1 cellular context compared by ENCODE assay signal in the genomic region with DNA sequence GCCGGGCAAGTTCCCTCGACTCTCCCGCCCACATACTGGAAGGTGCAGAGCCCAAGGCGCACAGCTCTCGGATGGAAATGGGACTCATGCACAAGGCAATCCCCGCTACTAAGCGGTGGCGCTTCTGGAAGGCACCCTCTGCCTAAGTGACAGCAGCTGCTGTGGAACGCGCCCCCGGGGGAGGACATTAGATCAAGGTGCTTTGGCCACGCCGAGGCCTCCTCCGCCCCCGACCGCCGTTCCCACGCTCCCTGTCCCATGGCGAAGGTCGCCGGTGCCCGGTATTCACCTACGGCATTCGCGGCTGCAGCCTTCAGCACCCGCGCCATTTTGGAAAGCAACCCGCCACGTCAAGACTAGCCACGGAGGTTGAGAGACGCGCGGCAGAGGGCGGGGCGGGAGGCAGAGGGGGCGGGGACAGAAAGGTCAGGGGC.
A peak's percentile ranks its signal among the peaks of the same experiment; 100 is the strongest.
TF ChIP-seq lines count a peak whose summit lies in the region.

A gene (minus strand): TSS at position 339 of the 434 bp plus-strand sequence. CDS start 10 bp downstream, at position 329.

TF ChIP-seq in HepG2, 621 proteins besides CTCF, POLR2A, EP300 and RAD21 (continued from another document and continues in another):
- TF ChIP-seq NR2F6 (IDR thresholded peaks at IDR 0.05) (no peak), NR2F6 (CRISPR knock-in tag; IDR thresholded peaks at IDR 0.05) (no peak), SP1 (IDR thresholded peaks at IDR 0.05) (no peak), SP1 (CRISPR knock-in tag; IDR thresholded peaks at IDR 0.05) (no peak; the same call in 1 of the 2 replicates), ZFX (CRISPR knock-in tag; IDR thresholded peaks at IDR 0.05; ENCODE audit: low read depth) (no peak), ZNF737 (CRISPR knock-in tag; IDR thresholded peaks at IDR 0.05; ENCODE audit: borderline replicate concordance) (peak; percentile 89; the same call in 1 of the 2 replicates), ZNF446 (CRISPR knock-in tag; IDR thresholded peaks at IDR 0.05) (no peak), ZNF782 (CRISPR knock-in tag; IDR thresholded peaks at IDR 0.05; ENCODE audit: borderline replicate concordance) (peak; percentile 53; the same call in 1 of the 2 replicates), TAF15 (IDR thresholded peaks at IDR 0.05; ENCODE audit: low read depth, low read length, poor library complexity, severe bottlenecking) (no peak), FOXP1 (IDR thresholded peaks at IDR 0.05) (no peak), FOXP1 (CRISPR knock-in tag; IDR thresholded peaks at IDR 0.05) (no peak), CBX1 (IDR thresholded peaks at IDR 0.05; ENCODE audit: low read depth) (no peak), ZNF616 (CRISPR knock-in tag; IDR thresholded peaks at IDR 0.05; ENCODE audit: low read depth) (peak; percentile 54; the same call in 1 of the 2 replicates), GPN1 (CRISPR knock-in tag; IDR thresholded peaks at IDR 0.05; ENCODE audit: borderline replicate concordance) (no peak; the same call in 1 of the 2 replicates), CHD4 (IDR thresholded peaks at IDR 0.05; ENCODE audit: borderline replicate concordance, low read length) (no peak), ZNF101 (CRISPR knock-in tag; IDR thresholded peaks at IDR 0.05; ENCODE audit: borderline replicate concordance, low read depth) (no peak), ZNF670 (CRISPR knock-in tag; IDR thresholded peaks at IDR 0.05; ENCODE audit: borderline replicate concordance) (no peak), MTA1 (CRISPR knock-in tag; IDR thresholded peaks at IDR 0.05; ENCODE audit: borderline replicate concordance) (peak; percentile 62; the same call in 1 of the 2 replicates), ZNF674 (CRISPR knock-in tag; IDR thresholded peaks at IDR 0.05; ENCODE audit: low read depth) (no peak), CEBPG (CRISPR knock-in tag; IDR thresholded peaks at IDR 0.05) (no peak; the same call in 1 of the 2 replicates), ZNF614 (CRISPR knock-in tag; IDR thresholded peaks at IDR 0.05; ENCODE audit: borderline replicate concordance) (peak; percentile 14; the same call in 1 of the 2 replicates)
- TF ChIP-seq, protein P1, sequence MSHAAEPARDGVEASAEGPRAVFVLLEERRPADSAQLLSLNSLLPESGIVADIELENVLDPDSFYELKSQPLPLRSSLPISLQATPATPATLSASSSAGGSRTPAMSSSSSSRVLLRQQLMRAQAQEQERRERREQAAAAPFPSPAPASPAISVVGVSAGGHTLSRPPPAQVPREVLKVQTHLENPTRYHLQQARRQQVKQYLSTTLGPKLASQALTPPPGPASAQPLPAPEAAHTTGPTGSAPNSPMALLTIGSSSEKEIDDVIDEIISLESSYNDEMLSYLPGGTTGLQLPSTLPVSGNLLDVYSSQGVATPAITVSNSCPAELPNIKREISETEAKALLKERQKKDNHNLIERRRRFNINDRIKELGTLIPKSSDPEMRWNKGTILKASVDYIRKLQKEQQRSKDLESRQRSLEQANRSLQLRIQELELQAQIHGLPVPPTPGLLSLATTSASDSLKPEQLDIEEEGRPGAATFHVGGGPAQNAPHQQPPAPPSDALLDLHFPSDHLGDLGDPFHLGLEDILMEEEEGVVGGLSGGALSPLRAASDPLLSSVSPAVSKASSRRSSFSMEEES (CRISPR knock-in tag; IDR thresholded peaks at IDR 0.05): 0 out of 2 replicates have a peak, but pooled peaks have one; percentile 47
- TF ChIP-seq, protein P2, sequence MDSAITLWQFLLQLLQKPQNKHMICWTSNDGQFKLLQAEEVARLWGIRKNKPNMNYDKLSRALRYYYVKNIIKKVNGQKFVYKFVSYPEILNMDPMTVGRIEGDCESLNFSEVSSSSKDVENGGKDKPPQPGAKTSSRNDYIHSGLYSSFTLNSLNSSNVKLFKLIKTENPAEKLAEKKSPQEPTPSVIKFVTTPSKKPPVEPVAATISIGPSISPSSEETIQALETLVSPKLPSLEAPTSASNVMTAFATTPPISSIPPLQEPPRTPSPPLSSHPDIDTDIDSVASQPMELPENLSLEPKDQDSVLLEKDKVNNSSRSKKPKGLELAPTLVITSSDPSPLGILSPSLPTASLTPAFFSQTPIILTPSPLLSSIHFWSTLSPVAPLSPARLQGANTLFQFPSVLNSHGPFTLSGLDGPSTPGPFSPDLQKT (CRISPR knock-in tag; IDR thresholded peaks at IDR 0.05; ENCODE audit: borderline replicate concordance): no peak
- TF ChIP-seq, protein P3, sequence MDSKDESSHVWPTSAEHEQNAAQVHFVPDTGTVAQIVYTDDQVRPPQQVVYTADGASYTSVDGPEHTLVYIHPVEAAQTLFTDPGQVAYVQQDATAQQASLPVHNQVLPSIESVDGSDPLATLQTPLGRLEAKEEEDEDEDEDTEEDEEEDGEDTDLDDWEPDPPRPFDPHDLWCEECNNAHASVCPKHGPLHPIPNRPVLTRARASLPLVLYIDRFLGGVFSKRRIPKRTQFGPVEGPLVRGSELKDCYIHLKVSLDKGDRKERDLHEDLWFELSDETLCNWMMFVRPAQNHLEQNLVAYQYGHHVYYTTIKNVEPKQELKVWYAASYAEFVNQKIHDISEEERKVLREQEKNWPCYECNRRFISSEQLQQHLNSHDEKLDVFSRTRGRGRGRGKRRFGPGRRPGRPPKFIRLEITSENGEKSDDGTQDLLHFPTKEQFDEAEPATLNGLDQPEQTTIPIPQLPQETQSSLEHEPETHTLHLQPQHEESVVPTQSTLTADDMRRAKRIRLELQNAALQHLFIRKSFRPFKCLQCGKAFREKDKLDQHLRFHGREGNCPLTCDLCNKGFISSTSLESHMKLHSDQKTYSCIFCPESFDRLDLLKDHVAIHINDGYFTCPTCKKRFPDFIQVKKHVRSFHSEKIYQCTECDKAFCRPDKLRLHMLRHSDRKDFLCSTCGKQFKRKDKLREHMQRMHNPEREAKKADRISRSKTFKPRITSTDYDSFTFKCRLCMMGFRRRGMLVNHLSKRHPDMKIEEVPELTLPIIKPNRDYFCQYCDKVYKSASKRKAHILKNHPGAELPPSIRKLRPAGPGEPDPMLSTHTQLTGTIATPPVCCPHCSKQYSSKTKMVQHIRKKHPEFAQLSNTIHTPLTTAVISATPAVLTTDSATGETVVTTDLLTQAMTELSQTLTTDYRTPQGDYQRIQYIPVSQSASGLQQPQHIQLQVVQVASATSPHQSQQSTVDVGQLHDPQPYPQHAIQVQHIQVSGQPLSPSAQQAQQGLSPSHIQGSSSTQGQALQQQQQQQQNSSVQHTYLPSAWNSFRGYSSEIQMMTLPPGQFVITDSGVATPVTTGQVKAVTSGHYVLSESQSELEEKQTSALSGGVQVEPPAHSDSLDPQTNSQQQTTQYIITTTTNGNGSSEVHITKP (CRISPR knock-in tag; IDR thresholded peaks at IDR 0.05; ENCODE audit: low read depth): no peak; the same call in 1 of the 2 replicates
- TF ChIP-seq, protein P4, sequence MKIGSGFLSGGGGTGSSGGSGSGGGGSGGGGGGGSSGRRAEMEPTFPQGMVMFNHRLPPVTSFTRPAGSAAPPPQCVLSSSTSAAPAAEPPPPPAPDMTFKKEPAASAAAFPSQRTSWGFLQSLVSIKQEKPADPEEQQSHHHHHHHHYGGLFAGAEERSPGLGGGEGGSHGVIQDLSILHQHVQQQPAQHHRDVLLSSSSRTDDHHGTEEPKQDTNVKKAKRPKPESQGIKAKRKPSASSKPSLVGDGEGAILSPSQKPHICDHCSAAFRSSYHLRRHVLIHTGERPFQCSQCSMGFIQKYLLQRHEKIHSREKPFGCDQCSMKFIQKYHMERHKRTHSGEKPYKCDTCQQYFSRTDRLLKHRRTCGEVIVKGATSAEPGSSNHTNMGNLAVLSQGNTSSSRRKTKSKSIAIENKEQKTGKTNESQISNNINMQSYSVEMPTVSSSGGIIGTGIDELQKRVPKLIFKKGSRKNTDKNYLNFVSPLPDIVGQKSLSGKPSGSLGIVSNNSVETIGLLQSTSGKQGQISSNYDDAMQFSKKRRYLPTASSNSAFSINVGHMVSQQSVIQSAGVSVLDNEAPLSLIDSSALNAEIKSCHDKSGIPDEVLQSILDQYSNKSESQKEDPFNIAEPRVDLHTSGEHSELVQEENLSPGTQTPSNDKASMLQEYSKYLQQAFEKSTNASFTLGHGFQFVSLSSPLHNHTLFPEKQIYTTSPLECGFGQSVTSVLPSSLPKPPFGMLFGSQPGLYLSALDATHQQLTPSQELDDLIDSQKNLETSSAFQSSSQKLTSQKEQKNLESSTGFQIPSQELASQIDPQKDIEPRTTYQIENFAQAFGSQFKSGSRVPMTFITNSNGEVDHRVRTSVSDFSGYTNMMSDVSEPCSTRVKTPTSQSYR (CRISPR knock-in tag; IDR thresholded peaks at IDR 0.05; ENCODE audit: borderline replicate concordance): no peak
- TF ChIP-seq, protein P5, sequence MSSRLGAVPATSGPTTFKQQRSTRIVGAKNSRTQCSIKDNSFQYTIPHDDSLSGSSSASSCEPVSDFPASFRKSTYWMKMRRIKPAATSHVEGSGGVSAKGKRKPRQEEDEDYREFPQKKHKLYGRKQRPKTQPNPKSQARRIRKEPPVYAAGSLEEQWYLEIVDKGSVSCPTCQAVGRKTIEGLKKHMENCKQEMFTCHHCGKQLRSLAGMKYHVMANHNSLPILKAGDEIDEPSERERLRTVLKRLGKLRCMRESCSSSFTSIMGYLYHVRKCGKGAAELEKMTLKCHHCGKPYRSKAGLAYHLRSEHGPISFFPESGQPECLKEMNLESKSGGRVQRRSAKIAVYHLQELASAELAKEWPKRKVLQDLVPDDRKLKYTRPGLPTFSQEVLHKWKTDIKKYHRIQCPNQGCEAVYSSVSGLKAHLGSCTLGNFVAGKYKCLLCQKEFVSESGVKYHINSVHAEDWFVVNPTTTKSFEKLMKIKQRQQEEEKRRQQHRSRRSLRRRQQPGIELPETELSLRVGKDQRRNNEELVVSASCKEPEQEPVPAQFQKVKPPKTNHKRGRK (CRISPR knock-in tag; IDR thresholded peaks at IDR 0.05): no peak; the same call in 1 of the 2 replicates
- TF ChIP-seq, protein P6, sequence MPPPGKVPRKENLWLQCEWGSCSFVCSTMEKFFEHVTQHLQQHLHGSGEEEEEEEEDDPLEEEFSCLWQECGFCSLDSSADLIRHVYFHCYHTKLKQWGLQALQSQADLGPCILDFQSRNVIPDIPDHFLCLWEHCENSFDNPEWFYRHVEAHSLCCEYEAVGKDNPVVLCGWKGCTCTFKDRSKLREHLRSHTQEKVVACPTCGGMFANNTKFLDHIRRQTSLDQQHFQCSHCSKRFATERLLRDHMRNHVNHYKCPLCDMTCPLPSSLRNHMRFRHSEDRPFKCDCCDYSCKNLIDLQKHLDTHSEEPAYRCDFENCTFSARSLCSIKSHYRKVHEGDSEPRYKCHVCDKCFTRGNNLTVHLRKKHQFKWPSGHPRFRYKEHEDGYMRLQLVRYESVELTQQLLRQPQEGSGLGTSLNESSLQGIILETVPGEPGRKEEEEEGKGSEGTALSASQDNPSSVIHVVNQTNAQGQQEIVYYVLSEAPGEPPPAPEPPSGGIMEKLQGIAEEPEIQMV (CRISPR knock-in tag; IDR thresholded peaks at IDR 0.05; ENCODE audit: low read depth): peak; percentile 22; the same call in 1 of the 2 replicates
- TF ChIP-seq, protein P7, sequence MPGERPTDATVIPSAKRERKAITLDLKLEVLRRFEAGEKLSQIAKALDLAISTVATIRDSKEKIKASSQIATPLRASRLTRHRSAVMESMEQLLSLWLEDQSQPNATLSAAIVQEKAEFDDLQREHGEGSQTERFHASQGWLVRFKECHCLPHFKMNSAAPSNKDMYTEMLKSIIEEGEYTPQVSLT (CRISPR knock-in tag; IDR thresholded peaks at IDR 0.05; ENCODE audit: borderline replicate concordance, low read depth): no peak
- TF ChIP-seq, protein P8, sequence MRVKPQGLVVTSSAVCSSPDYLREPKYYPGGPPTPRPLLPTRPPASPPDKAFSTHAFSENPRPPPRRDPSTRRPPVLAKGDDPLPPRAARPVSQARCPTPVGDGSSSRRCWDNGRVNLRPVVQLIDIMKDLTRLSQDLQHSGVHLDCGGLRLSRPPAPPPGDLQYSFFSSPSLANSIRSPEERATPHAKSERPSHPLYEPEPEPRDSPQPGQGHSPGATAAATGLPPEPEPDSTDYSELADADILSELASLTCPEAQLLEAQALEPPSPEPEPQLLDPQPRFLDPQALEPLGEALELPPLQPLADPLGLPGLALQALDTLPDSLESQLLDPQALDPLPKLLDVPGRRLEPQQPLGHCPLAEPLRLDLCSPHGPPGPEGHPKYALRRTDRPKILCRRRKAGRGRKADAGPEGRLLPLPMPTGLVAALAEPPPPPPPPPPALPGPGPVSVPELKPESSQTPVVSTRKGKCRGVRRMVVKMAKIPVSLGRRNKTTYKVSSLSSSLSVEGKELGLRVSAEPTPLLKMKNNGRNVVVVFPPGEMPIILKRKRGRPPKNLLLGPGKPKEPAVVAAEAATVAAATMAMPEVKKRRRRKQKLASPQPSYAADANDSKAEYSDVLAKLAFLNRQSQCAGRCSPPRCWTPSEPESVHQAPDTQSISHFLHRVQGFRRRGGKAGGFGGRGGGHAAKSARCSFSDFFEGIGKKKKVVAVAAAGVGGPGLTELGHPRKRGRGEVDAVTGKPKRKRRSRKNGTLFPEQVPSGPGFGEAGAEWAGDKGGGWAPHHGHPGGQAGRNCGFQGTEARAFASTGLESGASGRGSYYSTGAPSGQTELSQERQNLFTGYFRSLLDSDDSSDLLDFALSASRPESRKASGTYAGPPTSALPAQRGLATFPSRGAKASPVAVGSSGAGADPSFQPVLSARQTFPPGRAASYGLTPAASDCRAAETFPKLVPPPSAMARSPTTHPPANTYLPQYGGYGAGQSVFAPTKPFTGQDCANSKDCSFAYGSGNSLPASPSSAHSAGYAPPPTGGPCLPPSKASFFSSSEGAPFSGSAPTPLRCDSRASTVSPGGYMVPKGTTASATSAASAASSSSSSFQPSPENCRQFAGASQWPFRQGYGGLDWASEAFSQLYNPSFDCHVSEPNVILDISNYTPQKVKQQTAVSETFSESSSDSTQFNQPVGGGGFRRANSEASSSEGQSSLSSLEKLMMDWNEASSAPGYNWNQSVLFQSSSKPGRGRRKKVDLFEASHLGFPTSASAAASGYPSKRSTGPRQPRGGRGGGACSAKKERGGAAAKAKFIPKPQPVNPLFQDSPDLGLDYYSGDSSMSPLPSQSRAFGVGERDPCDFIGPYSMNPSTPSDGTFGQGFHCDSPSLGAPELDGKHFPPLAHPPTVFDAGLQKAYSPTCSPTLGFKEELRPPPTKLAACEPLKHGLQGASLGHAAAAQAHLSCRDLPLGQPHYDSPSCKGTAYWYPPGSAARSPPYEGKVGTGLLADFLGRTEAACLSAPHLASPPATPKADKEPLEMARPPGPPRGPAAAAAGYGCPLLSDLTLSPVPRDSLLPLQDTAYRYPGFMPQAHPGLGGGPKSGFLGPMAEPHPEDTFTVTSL (CRISPR knock-in tag; IDR thresholded peaks at IDR 0.05; ENCODE audit: borderline replicate concordance): peak; percentile 47; the same call in 1 of the 2 replicates
- TF ChIP-seq, protein P9, sequence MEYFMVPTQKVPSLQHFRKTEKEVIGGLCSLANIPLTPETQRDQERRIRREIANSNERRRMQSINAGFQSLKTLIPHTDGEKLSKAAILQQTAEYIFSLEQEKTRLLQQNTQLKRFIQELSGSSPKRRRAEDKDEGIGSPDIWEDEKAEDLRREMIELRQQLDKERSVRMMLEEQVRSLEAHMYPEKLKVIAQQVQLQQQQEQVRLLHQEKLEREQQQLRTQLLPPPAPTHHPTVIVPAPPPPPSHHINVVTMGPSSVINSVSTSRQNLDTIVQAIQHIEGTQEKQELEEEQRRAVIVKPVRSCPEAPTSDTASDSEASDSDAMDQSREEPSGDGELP (IDR thresholded peaks at IDR 0.05; ENCODE audit: borderline replicate concordance, low read depth): peak; percentile 25; the same call in 1 of the 2 replicates
